In genomic region chr12:115343601-115344000, GRCh38 we compare ENCODE assay signal across 25 cellular contexts.
"Had no signal": no experiment of that assay in that cellular context is flagged by ENCODE, and none has a peak within 500 bp of the region (broad histone marks: within the 10 kb centered on the region; RNA-seq: fewer than 3 reads in every experiment).

No MANE protein-coding gene starts in this region.

- H3K27me3 Mint-ChIP-seq: stimulated activated naive B cell treated with anti-CD40 and anti-IgM and Interleukin-4, amounts not matched to agents 10 μg/mL and 1 μg/mL and 100 μg/mL, for 72 hours; stimulated activated naive CD8-positive, alpha-beta T cell treated with anti-CD3 and anti-CD28 coated beads, Interleukin-15, Interleukin-2, amounts not matched to agents 100 ng/mL and 50 ng/mL, for 24 hours had no signal

- ATAC-seq: heart right ventricle; natural killer cell; right lobe of liver; stimulated activated naive B cell treated with anti-CD40 and anti-IgM and Interleukin-4, amounts not matched to agents 10 μg/mL and 1 μg/mL and 100 μg/mL, for 72 hours; upper lobe of right lung had no signal

- H3K27ac ChIP-seq: heart right ventricle, hepatocyte, left ventricle myocardium inferior, ovary, right atrium auricular region, right lobe of liver, suprapubic skin, thoracic aorta, tibial artery, upper lobe of right lung had no signal

- H3K27ac Mint-ChIP-seq: naive B cell; natural killer cell; progenitor cell of endocrine pancreas; stimulated activated naive B cell treated with anti-CD40 and anti-IgM and Interleukin-4, amounts not matched to agents 10 μg/mL and 1 μg/mL and 100 μg/mL, for 72 hours; stimulated activated naive CD8-positive, alpha-beta T cell treated with anti-CD3 and anti-CD28 coated beads, Interleukin-15, Interleukin-2, amounts not matched to agents 100 ng/mL and 50 ng/mL, for 24 hours had no signal

- H3K4me3 Mint-ChIP-seq: mesothelial cell of epicardium; naive B cell; natural killer cell; stimulated activated naive B cell treated with anti-CD40 and anti-IgM and Interleukin-4, amounts not matched to agents 10 μg/mL and 1 μg/mL and 100 μg/mL, for 72 hours; stimulated activated naive CD8-positive, alpha-beta T cell treated with anti-CD3 and anti-CD28 coated beads, Interleukin-15, Interleukin-2, amounts not matched to agents 100 ng/mL and 50 ng/mL, for 24 hours had no signal

- H3K4me1 Mint-ChIP-seq: naive B cell; natural killer cell; stimulated activated naive B cell treated with anti-CD40 and anti-IgM and Interleukin-4, amounts not matched to agents 10 μg/mL and 1 μg/mL and 100 μg/mL, for 72 hours had no signal

- H3K36me3 Mint-ChIP-seq: naive B cell; natural killer cell; stimulated activated naive B cell treated with anti-CD40 and anti-IgM and Interleukin-4, amounts not matched to agents 10 μg/mL and 1 μg/mL and 100 μg/mL, for 72 hours had no signal

- H3K9me3 ChIP-seq: ovary, right lobe of liver, suprapubic skin, thoracic aorta, tibial artery, upper lobe of right lung had no signal

- H3K36me3 ChIP-seq: heart right ventricle, left ventricle myocardium inferior, ovary, right atrium auricular region, right lobe of liver, suprapubic skin, thoracic aorta, tibial artery, upper lobe of right lung had no signal

- H3K27me3 ChIP-seq: hepatocyte, ovary, right atrium auricular region, right lobe of liver, suprapubic skin, tibial artery, upper lobe of right lung had no signal

- DNase-seq: heart right ventricle; kidney; left ventricle myocardium inferior; mesendoderm; naive B cell; natural killer cell; ovary; right lobe of liver; stimulated activated CD4-positive, alpha-beta T cell treated with anti-CD3 and anti-CD28 coated beads, Interleukin-1b, Interleukin-23, amount 100 ng/mL, for 48 hours; stimulated activated CD4-positive, alpha-beta T cell treated with anti-CD3 and anti-CD28 coated beads, Interleukin-2, amount 100 ng/mL, for 48 hours; stimulated activated CD4-positive, alpha-beta T cell treated with anti-CD3 and anti-CD28 coated beads, Interleukin-4, amount 100 ng/mL, for 4 hours; stimulated activated CD8-positive, alpha-beta memory T cell treated with anti-CD3 and anti-CD28 coated beads, Interleukin-4, amount 100 ng/mL, for 48 hours; stimulated activated naive B cell treated with anti-CD40 and anti-IgM and Interleukin-4, amounts not matched to agents 10 μg/mL and 1 μg/mL and 100 μg/mL, for 72 hours; tibial artery; trophoblast cell; upper lobe of right lung had no signal

- H3K4me1 ChIP-seq: left ventricle myocardium inferior, right lobe of liver had no signal

- H3K4me3 ChIP-seq: heart right ventricle, hepatocyte, left ventricle myocardium inferior, lung, ovary, right atrium auricular region, right lobe of liver, smooth muscle cell, suprapubic skin, thoracic aorta, tibial artery, upper lobe of right lung had no signal
